Comparison of ENCODE assay signal across 8 cellular contexts in the genomic region with DNA sequence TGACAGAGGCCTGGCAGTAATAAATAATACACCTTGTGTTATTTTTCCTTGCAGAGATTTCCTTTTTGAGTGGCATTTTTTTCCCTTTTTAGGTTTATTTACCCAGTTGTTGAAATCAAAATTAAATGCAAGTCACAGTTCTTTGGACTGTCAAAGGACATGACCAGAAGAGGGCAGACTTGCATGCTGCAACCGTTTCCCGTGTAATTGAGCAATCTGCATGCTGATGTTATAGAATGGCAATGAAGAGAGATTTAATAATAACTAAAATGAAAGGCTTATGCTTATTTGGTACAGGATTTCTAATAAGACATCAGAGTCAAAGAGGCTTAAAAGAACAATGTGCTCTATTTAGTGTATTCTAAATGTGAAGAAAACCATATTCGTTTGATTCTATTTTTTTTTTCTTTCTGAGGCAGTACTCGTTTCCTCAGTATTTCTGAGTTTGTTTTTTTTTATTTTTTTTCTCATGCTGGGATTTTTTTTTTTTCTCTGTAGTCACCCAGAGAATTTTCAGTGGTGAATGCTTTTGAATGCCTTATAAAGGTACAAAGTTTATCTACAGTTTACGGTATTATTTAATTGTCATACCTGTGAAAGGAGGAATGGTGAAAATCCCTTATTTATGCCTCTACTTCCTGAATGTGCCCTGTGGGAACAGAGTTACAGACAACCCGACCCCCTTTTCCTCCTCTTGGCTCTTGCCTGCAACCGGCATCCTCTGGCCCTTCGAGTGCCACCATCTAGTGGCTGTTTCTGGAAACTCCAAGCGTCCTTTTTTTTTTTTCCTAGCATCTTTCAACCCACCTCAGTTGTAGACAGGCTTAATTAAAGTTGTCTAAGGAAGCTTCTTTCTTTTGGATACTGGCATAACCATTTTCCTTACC.
DNase-seq lines count a peak whose midpoint lies in the region; ATAC-seq and TF ChIP-seq lines count a peak whose summit lies in the region.

No MANE protein-coding gene starts in this region.

- H3K4me3 ChIP-seq in epithelial cell of proximal tubule (ENCODE audit: low read depth, low read length) = no peak overlapping the region
- H3K4me3 ChIP-seq in vagina = no peak overlapping the region

- DNase-seq in NCI-H2196 (lab: John Stamatoyannopoulos, UW; ENCODE audit: unreplicated experiment) (peak; percentile 10), NCI-H2196 treated with DMSO at 0.1 percent for 48 hours (lab: John Stamatoyannopoulos, UW; ENCODE audit: unreplicated experiment) (no peak), LoVo (ENCODE audit: low spot score) (peak; percentile 35), SHP77 treated with DMSO at 0.1 percent for 48 hours (lab: John Stamatoyannopoulos, UW) (peak; percentile 36), epithelial cell of proximal tubule (ENCODE audit: low read depth) (no peak), myocyte (ENCODE audit: low read depth) (peak; percentile 43), vagina (ENCODE audit: extremely low spot score in 2 of 2) (no peak)

- H3K27ac ChIP-seq in vagina = no peak overlapping the region

- peak; percentile 80 for TF ChIP-seq CTCF in epithelial cell of proximal tubule (conservative IDR thresholded peaks at IDR 0.05; ENCODE audit: low read depth, low read length)
- peak in 1 of 3 experiments; percentile 27 for TF ChIP-seq CTCF in vagina (IDR thresholded peaks at IDR 0.05)

- H3K9me3 ChIP-seq in vagina = no peaks in the 10 kb centered on the region

- no peaks in the 10 kb centered on the region for H3K27me3 ChIP-seq in vagina

- H3K36me3 ChIP-seq in vagina = no peaks in the 10 kb centered on the region

- H3K4me1 ChIP-seq in vagina = no peaks in the 10 kb centered on the region

- intact Hi-C loops in vagina (cut with DNase I) = no loop called here

- no peak for TF ChIP-seq POLR2A in vagina (IDR thresholded peaks at IDR 0.05)

- peak; percentile 73 for ATAC-seq in GM21619 (IDR thresholded peaks at IDR 0.05; ENCODE audit: unreplicated experiment)

Comparison
In these comparisons a context has a peak if more than half of its experiments do, and no peak if none do; other contexts are left out.
1. DNase-seq: peak in NCI-H2196 (single experiment), LoVo (single experiment), SHP77 treated with DMSO at 0.1 percent for 48 hours (single experiment) and myocyte (single experiment); none in NCI-H2196 treated with DMSO at 0.1 percent for 48 hours (single experiment), epithelial cell of proximal tubule (single experiment) and vagina (0 of 2).